Comparison of ENCODE assay signal across 23 cellular contexts in the genomic region with DNA sequence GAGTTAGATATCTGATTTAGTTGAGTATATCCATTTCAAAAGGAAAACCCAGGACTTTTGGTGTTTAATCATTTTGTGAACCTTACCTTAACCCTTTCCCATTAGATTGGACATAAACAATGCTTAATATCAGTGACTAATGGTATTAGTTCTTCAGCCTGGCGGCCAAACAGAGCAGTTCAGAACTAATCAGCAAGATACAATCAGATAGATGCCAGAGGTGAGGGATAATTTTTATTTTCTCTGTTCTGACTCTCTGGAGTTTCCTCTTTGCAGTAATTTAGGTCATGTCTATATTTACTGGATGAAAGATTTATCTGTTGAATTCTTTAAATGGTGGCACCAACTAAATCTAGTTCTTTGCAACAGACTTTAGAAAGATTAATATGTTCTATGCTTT.
"Had no signal": no experiment of that assay in that cellular context is flagged by ENCODE, and none has a peak within 500 bp of the region (broad histone marks: within the 10 kb centered on the region; RNA-seq: fewer than 3 reads in every experiment).

No MANE protein-coding gene starts in this region.

- H3K9me3 ChIP-seq: ovary, psoas muscle, right lobe of liver, sigmoid colon, stomach, thoracic aorta, thyroid gland, transverse colon, upper lobe of right lung, uterus had no signal

- H3K4me2 ChIP-seq: neural progenitor cell had no signal

- H3K4me3 ChIP-seq: neural progenitor cell, ovary, psoas muscle, right lobe of liver, sigmoid colon, stomach, thoracic aorta, thyroid gland, transverse colon, upper lobe of right lung, uterus had no signal

- H3K79me2 ChIP-seq: parathyroid adenoma had no signal

- H3K27me3 ChIP-seq: neural progenitor cell, ovary, right lobe of liver, sigmoid colon, stomach, thyroid gland, transverse colon, upper lobe of right lung, uterus had no signal

- H3K9ac ChIP-seq: neural progenitor cell, parathyroid adenoma had no signal

- H3K36me3 ChIP-seq: neural progenitor cell, ovary, right lobe of liver, sigmoid colon, stomach, thoracic aorta, thyroid gland, transverse colon, upper lobe of right lung, uterus had no signal

- H3K4me1 ChIP-seq: parathyroid adenoma, psoas muscle, right lobe of liver, sigmoid colon, stomach, thyroid gland, transverse colon, upper lobe of right lung, uterus had no signal

- DNase-seq: natural killer cell; occipital lobe; ovary; posterior cingulate gyrus; psoas muscle; right cardiac atrium; right lobe of liver; sigmoid colon; small intestine; stimulated activated CD4-positive, alpha-beta T cell treated with anti-CD3 and anti-CD28 coated beads, Interleukin-15, amount 100 ng/mL, for 24 hours; stimulated activated CD4-positive, alpha-beta T cell treated with anti-CD3 and anti-CD28 coated beads, Interleukin-2, amount 100 ng/mL, for 24 hours; stimulated activated CD4-positive, alpha-beta T cell treated with anti-CD3 and anti-CD28 coated beads, Interleukin-2, amount 100 ng/mL, for 48 hours; stimulated activated CD4-positive, alpha-beta T cell treated with anti-CD3 and anti-CD28 coated beads, Interleukin-4, amount 100 ng/mL, for 24 hours; stimulated activated naive B cell treated with anti-CD40 and anti-IgM and Interleukin-4, amounts not matched to agents 10 μg/mL and 1 μg/mL and 100 μg/mL, for 72 hours; stimulated activated naive CD4-positive, alpha-beta T cell treated with Interleukin-2 at 50 U/mL for 16 hours; stomach; thyroid gland; transverse colon; upper lobe of right lung; uterus had no signal

- H3K27ac ChIP-seq: neural progenitor cell, ovary, parathyroid adenoma, psoas muscle, right lobe of liver, sigmoid colon, stomach, thoracic aorta, thyroid gland, transverse colon, upper lobe of right lung, uterus had no signal

- H2AFZ ChIP-seq: neural progenitor cell, parathyroid adenoma had no signal
